ENCODE assay signal across 8 cellular contexts in the genomic region with DNA sequence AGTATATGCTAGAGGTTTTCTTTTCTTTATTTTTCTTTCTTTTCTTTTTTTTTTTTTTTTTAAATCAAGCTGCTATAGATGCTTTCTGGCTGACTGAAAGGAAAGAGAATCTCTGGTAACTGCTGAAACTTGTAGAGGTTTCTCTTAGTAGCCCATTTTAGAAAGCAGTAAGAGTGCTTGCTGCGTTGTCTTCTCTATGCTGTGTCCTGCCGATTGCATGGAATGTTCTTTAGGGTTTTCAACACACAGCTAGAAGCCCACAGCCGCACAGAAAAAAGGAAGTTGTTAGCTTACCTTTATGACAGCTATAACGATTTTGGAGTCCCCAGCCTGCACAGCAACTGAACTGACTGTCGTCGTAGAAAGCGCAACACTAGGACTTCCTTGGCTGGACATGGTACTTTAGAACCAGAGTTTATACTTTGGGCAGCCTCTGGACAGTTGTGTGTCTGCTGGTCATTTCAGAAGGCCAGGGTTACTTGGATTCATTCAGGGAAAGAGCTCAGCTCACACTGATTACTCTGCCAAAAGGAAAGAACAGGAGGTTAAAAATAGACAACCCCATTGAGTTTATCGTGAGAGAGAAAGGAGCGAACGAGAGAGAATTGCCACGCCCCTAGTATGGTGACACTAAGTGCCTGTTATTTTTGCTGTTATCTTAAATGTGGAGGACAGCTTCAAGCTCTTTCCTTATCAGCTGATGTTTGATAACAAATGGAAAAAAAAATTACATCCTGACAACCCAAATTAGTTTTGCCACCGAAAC. TPM values are rescaled to one million over a fixed set of nuclear protein-coding genes. Genes with fewer than 3 reads are reported as not detected.
DNase-seq lines count a peak whose midpoint lies in the region; ATAC-seq, FAIRE-seq and TF ChIP-seq lines count a peak whose summit lies in the region.

A gene with protein sequence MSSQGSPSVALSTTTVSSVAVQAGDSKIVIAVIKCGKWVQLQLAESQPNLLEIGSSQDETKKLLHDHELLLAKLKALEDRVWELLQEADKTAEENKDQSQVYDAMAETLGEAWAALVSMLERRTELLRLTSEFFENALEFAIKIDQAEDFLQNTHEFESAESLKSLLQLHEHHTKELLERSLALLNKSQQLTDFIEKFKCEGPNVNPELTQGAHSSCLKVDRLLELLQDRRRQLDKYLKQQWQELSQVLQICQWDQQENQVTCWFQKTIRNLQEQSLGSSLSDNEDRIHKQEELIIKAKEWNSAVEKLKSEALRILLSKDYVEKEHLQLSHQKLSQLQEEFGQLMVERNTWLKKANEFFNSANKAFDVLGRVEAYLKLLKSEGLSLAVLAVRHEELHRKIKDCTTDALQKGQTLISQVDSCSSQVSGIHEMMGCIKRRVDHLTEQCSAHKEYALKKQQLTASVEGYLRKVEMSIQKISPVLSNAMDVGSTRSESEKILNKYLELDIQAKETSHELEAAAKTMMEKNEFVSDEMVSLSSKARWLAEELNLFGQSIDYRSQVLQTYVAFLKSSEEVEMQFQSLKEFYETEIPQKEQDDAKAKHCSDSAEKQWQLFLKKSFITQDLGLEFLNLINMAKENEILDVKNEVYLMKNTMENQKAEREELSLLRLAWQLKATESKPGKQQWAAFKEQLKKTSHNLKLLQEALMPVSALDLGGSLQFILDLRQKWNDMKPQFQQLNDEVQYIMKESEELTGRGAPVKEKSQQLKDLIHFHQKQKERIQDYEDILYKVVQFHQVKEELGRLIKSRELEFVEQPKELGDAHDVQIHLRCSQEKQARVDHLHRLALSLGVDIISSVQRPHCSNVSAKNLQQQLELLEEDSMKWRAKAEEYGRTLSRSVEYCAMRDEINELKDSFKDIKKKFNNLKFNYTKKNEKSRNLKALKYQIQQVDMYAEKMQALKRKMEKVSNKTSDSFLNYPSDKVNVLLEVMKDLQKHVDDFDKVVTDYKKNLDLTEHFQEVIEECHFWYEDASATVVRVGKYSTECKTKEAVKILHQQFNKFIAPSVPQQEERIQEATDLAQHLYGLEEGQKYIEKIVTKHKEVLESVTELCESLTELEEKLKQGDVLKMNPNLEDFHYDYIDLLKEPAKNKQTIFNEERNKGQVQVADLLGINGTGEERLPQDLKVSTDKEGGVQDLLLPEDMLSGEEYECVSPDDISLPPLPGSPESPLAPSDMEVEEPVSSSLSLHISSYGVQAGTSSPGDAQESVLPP (N-terminal part only) (minus strand): TSS at position 592 of the 766 bp plus-strand sequence. CDS start 196 bp downstream, at position 396.

- H3K27me3 ChIP-seq in HUES64 (ENCODE audit: insufficient read depth, low read length) (no peaks in the 10 kb centered on the region), mucosa of rectum (ENCODE audit: control insufficient read depth in 2 of 2, insufficient read depth in 2 of 2, low read length in 2 of 2) (no peaks in the 10 kb centered on the region), sigmoid colon (no peaks in the 10 kb centered on the region)

- ATAC-seq in GM21526 (IDR thresholded peaks at IDR 0.05; ENCODE audit: low FRiP score, unreplicated experiment), result peak; percentile 79

- H3K36me3 ChIP-seq in HUES64 (ENCODE audit: insufficient read depth, low read length) (peaks cover 11% of the 10 kb centered on the region; the same call in 1 of the 2 replicates), mucosa of rectum (ENCODE audit: control insufficient read depth in 2 of 2, insufficient read depth in 2 of 2, low read length in 2 of 2) (no peaks in the 10 kb centered on the region), sigmoid colon (no peaks in the 10 kb centered on the region)

- H3K4me3 Mint-ChIP-seq in activated naive CD8-positive, alpha-beta T cell treated with anti-CD3 and anti-CD28 coated beads for 36 hours, result peak within 1 kb of the TSS; percentile 84

- 0 out of 2 replicates have a peak within 1 kb of the TSS, but pooled peaks have one; percentile 2 for H3K9ac ChIP-seq in HUES64 (ENCODE audit: low read depth, low read length)
- H3K9ac ChIP-seq in mucosa of rectum (ENCODE audit: low read depth in 1 of 2, low read length in 2 of 2), result peak within 1 kb of the TSS in 1 of 2 donors; percentile 36

- peak within 1 kb of the TSS; percentile 2; the same call in 1 of the 2 replicates for H3K27ac ChIP-seq in HUES64 (ENCODE audit: low read depth, low read length)
- no peak within 1 kb of the TSS for H3K27ac ChIP-seq in mucosa of rectum (ENCODE audit: low read depth in 2 of 2, low read length in 2 of 2)
- H3K27ac ChIP-seq in sigmoid colon, result peak within 1 kb of the TSS in 1 of 4 donors; percentile 14

- H3K36me3 Mint-ChIP-seq in activated naive CD8-positive, alpha-beta T cell treated with anti-CD3 and anti-CD28 coated beads for 36 hours, result peaks cover 20% of the 10 kb centered on the region

- TF ChIP-seq CTCF in sigmoid colon (IDR thresholded peaks at IDR 0.05), result no peak

- TF ChIP-seq POLR2A in GM12891 (IDR thresholded peaks at IDR 0.05; ENCODE audit: low read depth, low read length), result no peak; the same call in 1 of the 2 replicates
- TF ChIP-seq POLR2A in sigmoid colon (IDR thresholded peaks at IDR 0.05), result no peak

- no peaks in the 10 kb centered on the region for H3K27me3 Mint-ChIP-seq in activated naive CD8-positive, alpha-beta T cell treated with anti-CD3 and anti-CD28 coated beads for 36 hours

- H3K9me3 ChIP-seq in HUES64 (ENCODE audit: insufficient read depth, low read depth, low read length) (no peaks in the 10 kb centered on the region), mucosa of rectum (ENCODE audit: control insufficient read depth in 2 of 2, low read length in 2 of 2) (no peaks in the 10 kb centered on the region), sigmoid colon (no peaks in the 10 kb centered on the region)

- peak within 1 kb of the TSS; percentile 5; the same call in 1 of the 2 replicates for H3K4me3 ChIP-seq in HUES64 (ENCODE audit: low read length)
- peak within 1 kb of the TSS; percentile 48 to 62 for H3K4me3 ChIP-seq in mucosa of rectum (ENCODE audit: low read length in 2 of 2)
- peak within 1 kb of the TSS in 1 of 4 donors; percentile 9 for H3K4me3 ChIP-seq in sigmoid colon

- intact Hi-C loops in sigmoid colon (cut with DNase I), result no loop called here

- peaks cover 5% of the 10 kb centered on the region for H3K9me3 Mint-ChIP-seq in activated naive CD8-positive, alpha-beta T cell treated with anti-CD3 and anti-CD28 coated beads for 36 hours

- H3K27ac Mint-ChIP-seq in activated naive CD8-positive, alpha-beta T cell treated with anti-CD3 and anti-CD28 coated beads for 36 hours, result peak within 1 kb of the TSS; percentile 87

- H3K4me1 Mint-ChIP-seq in activated naive CD8-positive, alpha-beta T cell treated with anti-CD3 and anti-CD28 coated beads for 36 hours, result peaks cover 38% of the 10 kb centered on the region

- TF ChIP-seq EP300 in sigmoid colon (IDR thresholded peaks at IDR 0.05), result no peak

- WGBS in HUES64, result 83% methylated on average over 12 of the region's 12 CpGs
- WGBS in sigmoid colon, 2 donors, result 6 to 9% methylated on average over 12 of the region's 12 CpGs

- FAIRE-seq in GM12891 (lab: Jason Lieb, UNC), result peak; percentile 93

- peaks cover 48% of the 10 kb centered on the region for H3K4me1 ChIP-seq in HUES64 (ENCODE audit: insufficient read depth, low read length)
- peaks cover 0 to 2% of the 10 kb centered on the region in 2 donors for H3K4me1 ChIP-seq in mucosa of rectum (ENCODE audit: control insufficient read depth in 2 of 2, insufficient read depth in 2 of 2, low read length in 2 of 2)
- H3K4me1 ChIP-seq in sigmoid colon, result peaks cover 0 to 8% (median 2%) of the 10 kb centered on the region in 4 donors

- DNase-seq in GM12891 (ENCODE audit: insufficient read length, low spot score) (no peak), activated gamma-delta T cell treated with Interleukin-2 at 50 U/mL for 16 hours (no peak), sigmoid colon (no peak)
- peak; percentile 11 for DNase-seq in activated naive CD8-positive, alpha-beta T cell treated with anti-CD3 and anti-CD28 coated beads for 36 hours
- DNase-seq in activated effector memory CD4-positive, alpha-beta T cell treated with Interleukin-2 at 50 U/mL for 16 hours, result no peak

TF ChIP-seq in GM12891, 5 proteins besides CTCF, POLR2A, EP300 and RAD21:
- TF ChIP-seq TAF1 (IDR thresholded peaks at IDR 0.05; ENCODE audit: low read depth, low read length), result peak; percentile 17; the same call in 1 of the 2 replicates
- no peak for TF ChIP-seq POU2F2 (IDR thresholded peaks at IDR 0.05; ENCODE audit: low read depth, low read length)

RNA-seq across cellular contexts. Expression of the gene that starts here (rescaled TPM):
- polyA plus RNA-seq in GM12891 (2012; ENCODE audit: low read depth, missing spikeins), result 1.5 TPM
- 2.3 TPM for polyA plus RNA-seq in HUES64 (2013, experiment 1 of 2)
- 2.3 TPM for polyA plus RNA-seq in HUES64 (2013, experiment 2 of 2)
- 1 to 10 TPM; 4.8 to 5.6 TPM for total RNA-seq in activated naive CD8-positive, alpha-beta T cell treated with anti-CD3 and anti-CD28 coated beads for 36 hours
- total RNA-seq in sigmoid colon, result 1 to 10 TPM; 3.1 to 8.6 (median 4.6) TPM
- under 1 TPM in 2 of 3 donors, not detected in 1; under 0.01 to 0.47 TPM for polyA plus RNA-seq in sigmoid colon
